In the genomic region with DNA sequence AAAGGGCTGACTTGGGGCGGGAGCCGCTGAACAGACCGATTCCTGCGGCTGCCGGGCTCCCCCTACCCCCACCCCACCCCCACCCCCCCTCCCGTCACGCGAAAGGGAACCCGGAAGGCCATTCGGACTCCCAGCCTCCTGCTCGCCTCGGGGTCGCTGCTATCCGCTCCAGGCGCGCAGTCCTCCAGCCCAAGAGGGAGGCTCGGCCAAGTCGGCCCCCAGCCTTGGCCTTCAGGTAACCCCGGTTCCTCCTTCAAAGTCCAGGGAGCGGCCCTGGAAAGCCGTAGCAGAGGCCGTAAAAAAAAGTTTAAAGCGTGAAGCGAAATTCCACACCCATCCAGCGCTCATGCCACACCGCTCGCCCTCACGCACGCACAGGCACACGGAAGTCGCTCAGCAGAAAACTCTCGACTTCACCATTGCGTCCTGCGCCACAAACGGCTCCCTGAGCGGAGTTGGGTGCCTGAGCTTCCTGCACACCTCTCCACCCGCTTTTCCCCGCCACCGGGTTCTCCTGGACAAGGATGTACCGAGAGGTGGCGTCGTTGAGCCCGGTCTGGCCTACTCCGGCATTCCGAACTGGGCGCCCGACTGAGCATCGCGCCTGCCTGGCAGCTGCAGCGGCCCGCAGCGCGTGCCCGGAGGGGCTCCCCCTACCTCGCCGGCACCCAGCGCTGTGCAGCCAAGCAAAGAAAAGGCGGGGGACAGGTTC, we compare ENCODE assay signal across 9 cellular contexts. TPM values are rescaled to one million over a fixed set of nuclear protein-coding genes. Genes with fewer than 3 reads are reported as not detected.
A peak's percentile ranks its signal among the peaks of the same experiment; 100 is the strongest.
DNase-seq lines count a peak whose midpoint lies in the region; ATAC-seq, FAIRE-seq and TF ChIP-seq lines count a peak whose summit lies in the region.
"Had no signal": no experiment of that assay in that cellular context is flagged by ENCODE, and none has a peak within 500 bp of the region (broad histone marks: within the 10 kb centered on the region; RNA-seq: fewer than 3 reads in every experiment).

No MANE protein-coding gene starts in this region.

- H3K27me3 ChIP-seq in iPS DF 6.9 (ENCODE audit: control insufficient read depth, insufficient read depth, low read length): peaks cover 39% of the 10 kb centered on the region; the same call in 1 of the 2 replicates

- peak; percentile 73 for ATAC-seq in activated CD4-positive, alpha-beta T cell treated with anti-CD3 and anti-CD28 coated beads for 36 hours
- ATAC-seq in HG03432 (IDR thresholded peaks at IDR 0.05; ENCODE audit: unreplicated experiment): no peak

- DNase-seq in activated CD4-positive, alpha-beta T cell treated with anti-CD3 and anti-CD28 coated beads for 36 hours: peak; percentile 76
- DNase-seq in activated CD4-positive, alpha-beta T cell treated with anti-CD3 and anti-CD28 coated beads, Interleukin-2, amount 50 U/mL, for 1 hour: no peak
- DNase-seq in activated naive CD8-positive, alpha-beta T cell treated with anti-CD3 and anti-CD28 coated beads for 36 hours: peak; percentile 37
- DNase-seq in iPS DF 6.9 (ENCODE audit: low read depth, low spot score): peak; percentile 79
- peak; percentile 2 for DNase-seq in stimulated activated CD8-positive, alpha-beta memory T cell treated with anti-CD3 and anti-CD28 coated beads, Interleukin-4, amount 100 ng/mL, for 24 hours (ENCODE audit: low read depth)
- no peak for DNase-seq in H54 (ENCODE audit: insufficient read length, low spot score)
- DNase-seq in NCI-H510A treated with DMSO at 0.1 percent for 48 hours (lab: John Stamatoyannopoulos, UW): no peak

- H3K4me1 ChIP-seq in iPS DF 6.9 (ENCODE audit: control insufficient read depth, insufficient read depth, low read length): no peaks in the 10 kb centered on the region

- H3K9me3 Mint-ChIP-seq in activated CD4-positive, alpha-beta T cell treated with anti-CD3 and anti-CD28 coated beads for 36 hours (ENCODE audit: low read depth): no peaks in the 10 kb centered on the region
- no peaks in the 10 kb centered on the region for H3K9me3 Mint-ChIP-seq in activated naive CD8-positive, alpha-beta T cell treated with anti-CD3 and anti-CD28 coated beads for 36 hours

- no peak overlapping the region for H3K27ac ChIP-seq in iPS DF 6.9 (ENCODE audit: low read length)

- H3K4me3 ChIP-seq in iPS DF 6.9 (ENCODE audit: low read length): peak overlapping the region; percentile 44; the same call in 1 of the 2 replicates

- intact Hi-C loops in activated CD4-positive, alpha-beta T cell treated with anti-CD3 and anti-CD28 coated beads for 36 hours (cut with DNase I, micrococcal nuclease): loop anchor here in 1 of 2 experiments (2.0 kb wide), 1 partner anchor 282 kb away; no protein-coding TSS in a partner anchor

- peaks cover 66% of the 10 kb centered on the region for H3K27me3 Mint-ChIP-seq in activated CD4-positive, alpha-beta T cell treated with anti-CD3 and anti-CD28 coated beads for 36 hours
- H3K27me3 Mint-ChIP-seq in activated naive CD8-positive, alpha-beta T cell treated with anti-CD3 and anti-CD28 coated beads for 36 hours: peaks cover 73% of the 10 kb centered on the region

- CTCF ChIA-PET in activated CD4-positive, alpha-beta T cell treated with anti-CD3 and anti-CD28 coated beads for 36 hours (lab: Charles Lee): interaction anchor here (0.8 kb wide), 1 partner anchor 93 kb away, joined by 3 read pairs; no protein-coding TSS in a partner anchor

- H3K36me3 Mint-ChIP-seq in activated CD4-positive, alpha-beta T cell treated with anti-CD3 and anti-CD28 coated beads for 36 hours (ENCODE audit: low read depth): no peaks in the 10 kb centered on the region
- no peaks in the 10 kb centered on the region for H3K36me3 Mint-ChIP-seq in activated naive CD8-positive, alpha-beta T cell treated with anti-CD3 and anti-CD28 coated beads for 36 hours
- H3K36me3 Mint-ChIP-seq: memory B cell had no signal

- no peaks in the 10 kb centered on the region for H3K9me3 ChIP-seq in iPS DF 6.9 (ENCODE audit: control insufficient read depth, insufficient read depth, low read length)

- H3K4me3 Mint-ChIP-seq in activated CD4-positive, alpha-beta T cell treated with anti-CD3 and anti-CD28 coated beads for 36 hours: no peak overlapping the region
- H3K4me3 Mint-ChIP-seq in activated naive CD8-positive, alpha-beta T cell treated with anti-CD3 and anti-CD28 coated beads for 36 hours: no peak overlapping the region
- H3K4me3 Mint-ChIP-seq: memory B cell had no signal

- H3K27ac Mint-ChIP-seq in activated CD4-positive, alpha-beta T cell treated with anti-CD3 and anti-CD28 coated beads for 36 hours: no peak overlapping the region
- H3K27ac Mint-ChIP-seq in activated naive CD8-positive, alpha-beta T cell treated with anti-CD3 and anti-CD28 coated beads for 36 hours: no peak overlapping the region
- H3K27ac Mint-ChIP-seq: memory B cell had no signal

- peaks cover 5% of the 10 kb centered on the region for H3K4me1 Mint-ChIP-seq in activated CD4-positive, alpha-beta T cell treated with anti-CD3 and anti-CD28 coated beads for 36 hours
- H3K4me1 Mint-ChIP-seq in activated naive CD8-positive, alpha-beta T cell treated with anti-CD3 and anti-CD28 coated beads for 36 hours: peaks cover 8% of the 10 kb centered on the region

- no peaks in the 10 kb centered on the region for H3K36me3 ChIP-seq in iPS DF 6.9 (ENCODE audit: control insufficient read depth, insufficient read depth, low read length)

- POLR2A ChIA-PET in activated CD4-positive, alpha-beta T cell treated with anti-CD3 and anti-CD28 coated beads for 36 hours (lab: Charles Lee): no interaction called here

- TF ChIP-seq POLR2A in H54 (IDR thresholded peaks at IDR 0.05; ENCODE audit: low read depth, low read length): no peak

- WGBS in iPS DF 6.9 (ENCODE audit: insufficient coverage, insufficient read length): no CpG with 5 or more reads among the region's 58 CpGs

- no peak for FAIRE-seq in H54 (lab: Jason Lieb, UNC)

RNA-seq across cellular contexts. Expression of a gene that starts 1.4 kb away (rescaled TPM):
- total RNA-seq in activated CD4-positive, alpha-beta T cell treated with anti-CD3 and anti-CD28 coated beads for 36 hours: not detected
- not detected for total RNA-seq in activated naive CD8-positive, alpha-beta T cell treated with anti-CD3 and anti-CD28 coated beads for 36 hours

Comparison
In these comparisons a context has a peak if more than half of its experiments do, and no peak if none do; other contexts are left out.
1. DNase-seq: peak in activated CD4-positive, alpha-beta T cell treated with anti-CD3 and anti-CD28 coated beads for 36 hours (single experiment), activated naive CD8-positive, alpha-beta T cell treated with anti-CD3 and anti-CD28 coated beads for 36 hours (single experiment), iPS DF 6.9 (single experiment) and stimulated activated CD8-positive, alpha-beta memory T cell treated with anti-CD3 and anti-CD28 coated beads, Interleukin-4, amount 100 ng/mL, for 24 hours (single experiment); none in activated CD4-positive, alpha-beta T cell treated with anti-CD3 and anti-CD28 coated beads, Interleukin-2, amount 50 U/mL, for 1 hour (single experiment), H54 (single experiment) and NCI-H510A treated with DMSO at 0.1 percent for 48 hours (single experiment).